In genomic region chr12:3218150-3218845, GRCh38 we compare ENCODE assay signal across 9 cellular contexts.
DNase-seq lines count a peak whose midpoint lies in the region; ATAC-seq and TF ChIP-seq lines count a peak whose summit lies in the region.
"Had no signal": no experiment of that assay in that cellular context is flagged by ENCODE, and none has a peak within 500 bp of the region (broad histone marks: within the 10 kb centered on the region; RNA-seq: fewer than 3 reads in every experiment).

No MANE protein-coding gene starts in this region.

- no peaks in the 10 kb centered on the region for H3K36me3 ChIP-seq in HAP-1 (replicated peaks)

- ATAC-seq in activated CD8-positive, alpha-beta memory T cell treated with anti-CD3 and anti-CD28 coated beads, Interleukin-2, amount 10 ng/mL, durations not matched to agents 7 days and 5 days = no peak

- no peaks in the 10 kb centered on the region for H3K27me3 ChIP-seq in HAP-1 (ENCODE audit: low read depth)

- peak; percentile 73 for DNase-seq in COR-L47 (lab: John Stamatoyannopoulos, UW)
- DNase-seq in NCI-H2171 (lab: John Stamatoyannopoulos, UW) = peak; percentile 98
- peak; percentile 86 for DNase-seq in coronary artery (ENCODE audit: low spot score)
- peak; percentile 38 for DNase-seq in occipital lobe (lab: John Stamatoyannopoulos, UW)
- no peak for DNase-seq in activated CD8-positive, alpha-beta memory T cell treated with anti-CD3 and anti-CD28 coated beads, Interleukin-2, amount 10 ng/mL, durations not matched to agents 7 days and 5 days
- no peak for DNase-seq in middle frontal gyrus (ENCODE audit: extremely low spot score, low spot score)
- no peak for DNase-seq in HAP-1 (ENCODE audit: low spot score in 2 of 2)
- DNase-seq in stimulated activated CD4-positive, alpha-beta T cell treated with anti-CD3 and anti-CD28 coated beads, Interleukin-15, amount 100 ng/mL, for 24 hours = no peak

- CTCF ChIA-PET in activated CD8-positive, alpha-beta memory T cell treated with anti-CD3 and anti-CD28 coated beads, Interleukin-2, amount 10 ng/mL, durations not matched to agents 7 days and 5 days (lab: Charles Lee) = interaction anchor here (1.3 kb wide), 1 partner anchor 16 kb away, joined by 6 read pairs; no protein-coding TSS in a partner anchor

- in situ Hi-C loops in HAP-1 (cut with MboI; ENCODE audit: low sequenced_read_pairs) = no loop called here

- H3K27ac Mint-ChIP-seq in activated CD8-positive, alpha-beta memory T cell treated with anti-CD3 and anti-CD28 coated beads, Interleukin-2, amount 10 ng/mL, durations not matched to agents 7 days and 5 days = no peak overlapping the region

- H3K4me1 ChIP-seq in HAP-1 = no peaks in the 10 kb centered on the region

- no peaks in the 10 kb centered on the region for H3K36me3 Mint-ChIP-seq in activated CD8-positive, alpha-beta memory T cell treated with anti-CD3 and anti-CD28 coated beads, Interleukin-2, amount 10 ng/mL, durations not matched to agents 7 days and 5 days

- H3K9me3 Mint-ChIP-seq in activated CD8-positive, alpha-beta memory T cell treated with anti-CD3 and anti-CD28 coated beads, Interleukin-2, amount 10 ng/mL, durations not matched to agents 7 days and 5 days (ENCODE audit: low read depth) = no peaks in the 10 kb centered on the region

- no peak for TF ChIP-seq CTCF in coronary artery (IDR thresholded peaks at IDR 0.05)

- no peaks in the 10 kb centered on the region; the same call in 1 of the 2 replicates for H3K9me3 ChIP-seq in HAP-1

- H3K4me3 ChIP-seq in coronary artery = peak overlapping the region; percentile 13
- H3K4me3 ChIP-seq in HAP-1 = no peak overlapping the region
- H3K4me3 ChIP-seq: PC-9 had no signal

- peaks cover 3% of the 10 kb centered on the region for H3K27me3 Mint-ChIP-seq in activated CD8-positive, alpha-beta memory T cell treated with anti-CD3 and anti-CD28 coated beads, Interleukin-2, amount 10 ng/mL, durations not matched to agents 7 days and 5 days

- H3K27ac ChIP-seq in coronary artery = peak overlapping the region; percentile 79 to 81
- H3K27ac ChIP-seq: PC-9 had no signal

- no peaks in the 10 kb centered on the region for H3K4me1 Mint-ChIP-seq in activated CD8-positive, alpha-beta memory T cell treated with anti-CD3 and anti-CD28 coated beads, Interleukin-2, amount 10 ng/mL, durations not matched to agents 7 days and 5 days

- no peak overlapping the region for H3K4me3 Mint-ChIP-seq in activated CD8-positive, alpha-beta memory T cell treated with anti-CD3 and anti-CD28 coated beads, Interleukin-2, amount 10 ng/mL, durations not matched to agents 7 days and 5 days

Comparison
In these comparisons a context has a peak if more than half of its experiments do, and no peak if none do; other contexts are left out.
1. DNase-seq: peak in COR-L47 (single experiment), NCI-H2171 (single experiment), coronary artery (single experiment) and occipital lobe (single experiment); none in activated CD8-positive, alpha-beta memory T cell treated with anti-CD3 and anti-CD28 coated beads, Interleukin-2, amount 10 ng/mL, durations not matched to agents 7 days and 5 days (single experiment), middle frontal gyrus (single experiment), HAP-1 (0 of 2) and stimulated activated CD4-positive, alpha-beta T cell treated with anti-CD3 and anti-CD28 coated beads, Interleukin-15, amount 100 ng/mL, for 24 hours (single experiment).